34 cellular contexts compared by ENCODE assay signal in genomic region chr7:151384352-151384697, GRCh38. TPM values are rescaled to one million over a fixed set of nuclear protein-coding genes. Genes with fewer than 3 reads are reported as not detected.
"Had no signal": no experiment of that assay in that cellular context is flagged by ENCODE, and none has a peak within 500 bp of the region (broad histone marks: within the 10 kb centered on the region; RNA-seq: fewer than 3 reads in every experiment).

No MANE protein-coding gene starts in this region.

- ATAC-seq: activated T-cell treated with anti-CD3 and anti-CD28 coated beads, Interleukin-2, amount 50 U/mL, for 72 hours; body of pancreas; gastroesophageal sphincter; naive thymus-derived CD8-positive, alpha-beta T cell; sciatic nerve; stimulated activated naive B cell treated with anti-CD40 and anti-IgM and Interleukin-4, amounts not matched to agents 10 μg/mL and 1 μg/mL and 100 μg/mL, for 72 hours; T-cell had no signal

- DNase-seq: activated CD4-positive, alpha-beta T cell treated with anti-CD3 and anti-CD28 coated beads for 4 hours; activated CD4-positive, alpha-beta T cell treated with anti-CD3 and anti-CD28 coated beads, Interleukin-2, amount 50 U/mL, for 4 hours; activated CD4-positive, CD25-positive, alpha-beta regulatory T cell; activated naive CD4-positive, alpha-beta T cell; activated naive CD8-positive, alpha-beta T cell treated with anti-CD3 and anti-CD28 coated beads for 36 hours; activated T-cell treated with anti-CD3 and anti-CD28 coated beads for 4 hours; activated T-cell treated with anti-CD3 and anti-CD28 coated beads, Interleukin-2, amount 50 U/mL, for 72 hours; adrenal gland; aorta; body of pancreas; effector memory CD4-positive, alpha-beta T cell; islet precursor cell; naive thymus-derived CD8-positive, alpha-beta T cell; retina; stimulated activated CD4-positive, alpha-beta T cell treated with anti-CD3 and anti-CD28 coated beads, Interleukin-1b, Interleukin-23, amount 100 ng/mL, for 48 hours; stimulated activated naive B cell treated with anti-CD40 and anti-IgM and Interleukin-4, amounts not matched to agents 10 μg/mL and 1 μg/mL and 100 μg/mL, for 72 hours; T-cell; tibial artery had no signal

- H3K79me2 ChIP-seq: hepatocyte had no signal

- H3K4me2 ChIP-seq: hepatocyte had no signal

- H3K4me3 Mint-ChIP-seq: activated naive CD8-positive, alpha-beta T cell treated with anti-CD3 and anti-CD28 coated beads for 36 hours; activated T-cell treated with anti-CD3 and anti-CD28 coated beads, Interleukin-2, amount 50 U/mL, for 72 hours; stimulated activated naive B cell treated with anti-CD40 and anti-IgM and Interleukin-4, amounts not matched to agents 10 μg/mL and 1 μg/mL and 100 μg/mL, for 72 hours; T-cell; T-helper 2 cell treated with Interferon-gamma antibody and Interleukin-4, amounts not matched to agents 5 μg/mL and 100 μg/mL, for 36 hours had no signal

- H3K27ac Mint-ChIP-seq: activated naive CD8-positive, alpha-beta T cell treated with anti-CD3 and anti-CD28 coated beads for 36 hours; activated T-cell treated with anti-CD3 and anti-CD28 coated beads, Interleukin-2, amount 50 U/mL, for 72 hours; stimulated activated naive B cell treated with anti-CD40 and anti-IgM and Interleukin-4, amounts not matched to agents 10 μg/mL and 1 μg/mL and 100 μg/mL, for 72 hours; T-cell; T-helper 2 cell treated with Interferon-gamma antibody and Interleukin-4, amounts not matched to agents 5 μg/mL and 100 μg/mL, for 36 hours had no signal

- H2AFZ ChIP-seq: hepatocyte had no signal

- H3K9me3 ChIP-seq: adrenal gland, body of pancreas, gastroesophageal sphincter, left ventricle myocardium inferior, prostate gland, suprapubic skin, tibial artery, upper lobe of right lung had no signal

- FAIRE-seq: endothelial cell of umbilical vein had no signal

- H3K9me3 Mint-ChIP-seq: activated naive CD8-positive, alpha-beta T cell treated with anti-CD3 and anti-CD28 coated beads for 36 hours; activated T-cell treated with anti-CD3 and anti-CD28 coated beads, Interleukin-2, amount 50 U/mL, for 72 hours; naive thymus-derived CD8-positive, alpha-beta T cell; stimulated activated naive B cell treated with anti-CD40 and anti-IgM and Interleukin-4, amounts not matched to agents 10 μg/mL and 1 μg/mL and 100 μg/mL, for 72 hours; T-cell; T-helper 2 cell treated with Interferon-gamma antibody and Interleukin-4, amounts not matched to agents 5 μg/mL and 100 μg/mL, for 36 hours had no signal

- H3K4me3 ChIP-seq: adrenal gland, body of pancreas, cardiac muscle cell, coronary artery, dorsolateral prefrontal cortex, gastroesophageal sphincter, hepatocyte, left ventricle myocardium inferior, lung, prostate gland, skin epidermis, suprapubic skin, tibial artery, upper lobe of right lung had no signal

- H3K27ac ChIP-seq: adrenal gland, body of pancreas, cardiac muscle cell, coronary artery, gastroesophageal sphincter, hepatocyte, left ventricle myocardium inferior, prostate gland, skin epidermis, suprapubic skin, upper lobe of right lung had no signal

- H3K27me3 ChIP-seq: body of pancreas had no signal

- H3K36me3 ChIP-seq: adrenal gland, cardiac muscle cell, left ventricle myocardium inferior, prostate gland, suprapubic skin, upper lobe of right lung had no signal

- H3K36me3 Mint-ChIP-seq: activated naive CD8-positive, alpha-beta T cell treated with anti-CD3 and anti-CD28 coated beads for 36 hours; naive thymus-derived CD8-positive, alpha-beta T cell; T-cell had no signal

RNA-seq across cellular contexts. Expression of gene WDR86, which starts 25.5 kb away (rescaled TPM):
- total RNA-seq: activated naive CD8-positive, alpha-beta T cell treated with anti-CD3 and anti-CD28 coated beads for 36 hours; endothelial cell of umbilical vein had no signal
- polyA plus RNA-seq: endothelial cell of umbilical vein, fibroblast of lung had no signal

RNA-seq across cellular contexts. Expression of gene CRYGN, which starts 55.6 kb away (rescaled TPM):
- total RNA-seq: body of pancreas, cerebellum, endothelial cell of umbilical vein, hepatocyte, prostate gland, suprapubic skin, upper lobe of right lung had no signal
- polyA plus RNA-seq: endothelial cell of umbilical vein had no signal
